29 cellular contexts compared by ENCODE assay signal in the genomic region with DNA sequence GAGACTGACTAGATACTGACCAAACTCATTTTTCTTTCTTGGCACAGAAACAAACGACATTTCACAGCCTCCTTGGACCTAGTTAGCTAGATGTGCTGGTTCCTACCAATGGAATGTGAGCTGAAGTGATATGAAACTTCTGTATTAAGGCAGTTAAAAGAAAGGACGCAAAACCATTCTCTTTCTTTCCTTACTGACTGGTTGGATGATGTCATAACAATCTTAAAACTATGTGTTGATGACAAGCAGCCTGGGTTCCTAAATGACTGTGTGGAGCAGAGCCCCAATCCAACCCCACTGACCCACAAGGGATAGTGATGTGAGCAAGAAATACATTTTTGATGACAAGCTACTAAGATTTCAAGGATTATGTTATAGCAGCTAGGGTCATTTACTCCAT.
"Had no signal": no experiment of that assay in that cellular context is flagged by ENCODE, and none has a peak within 500 bp of the region (broad histone marks: within the 10 kb centered on the region; RNA-seq: fewer than 3 reads in every experiment).

No MANE protein-coding gene starts in this region.

- H3K27ac Mint-ChIP-seq: stimulated activated effector memory CD8-positive, alpha-beta T cell treated with anti-CD3 and anti-CD28 coated beads, Interleukin-12 subunit alpha, Interleukin-12 subunit beta, amount 100 ng/mL, for 72 hours; stimulated activated memory B cell treated with anti-CD40 and anti-IgM and Interleukin-4, amounts not matched to agents 10 μg/mL and 1 μg/mL and 100 μg/mL, for 72 hours; stimulated activated naive B cell treated with anti-CD40 and anti-IgM and Interleukin-4, amounts not matched to agents 10 μg/mL and 1 μg/mL and 100 μg/mL, for 72 hours; stimulated activated naive CD8-positive, alpha-beta T cell treated with anti-CD3 and anti-CD28 coated beads, Interleukin-15, amount 100 ng/mL, for 72 hours; stimulated activated naive CD8-positive, alpha-beta T cell treated with anti-CD3 and anti-CD28 coated beads, Interleukin-15, Interleukin-2, amounts not matched to agents 100 ng/mL and 50 ng/mL, for 24 hours; type B pancreatic cell had no signal

- DNase-seq: stimulated activated CD4-positive, alpha-beta T cell treated with anti-CD3 and anti-CD28 coated beads, Interleukin-2, amount 100 ng/mL, for 48 hours; stimulated activated CD4-positive, alpha-beta T cell treated with anti-CD3 and anti-CD28 coated beads, Interleukin-4, amount 100 ng/mL, for 1 hour; stimulated activated CD4-positive, alpha-beta T cell treated with anti-CD3 and anti-CD28 coated beads, Interleukin-4, amount 100 ng/mL, for 24 hours; stimulated activated CD4-positive, alpha-beta T cell treated with anti-CD3 and anti-CD28 coated beads, Interleukin-4, amount 100 ng/mL, for 4 hours; stimulated activated CD8-positive, alpha-beta memory T cell treated with anti-CD3 and anti-CD28 coated beads, Interleukin-4, amount 100 ng/mL, for 48 hours; stimulated activated naive B cell treated with anti-CD40 and anti-IgM and Interleukin-4, amounts not matched to agents 10 μg/mL and 1 μg/mL and 100 μg/mL, for 72 hours; stimulated activated naive CD4-positive, alpha-beta T cell; stimulated activated naive CD4-positive, alpha-beta T cell treated with Interleukin-2 at 50 U/mL for 16 hours; stimulated activated naive CD8-positive, alpha-beta T cell treated with anti-CD3 and anti-CD28 coated beads, Interleukin-15, amount 100 ng/mL, for 72 hours; stimulated activated naive CD8-positive, alpha-beta T cell treated with anti-CD3 and anti-CD28 coated beads, Interleukin-15, Interleukin-2, amounts not matched to agents 100 U/mL and 50 U/mL, for 24 hours; stomach; substantia nigra; testis; thyroid gland; tibial artery; transverse colon; trophoblast cell; upper lobe of left lung; upper lobe of right lung; uterus had no signal

- H3K4me3 ChIP-seq: stomach, suprapubic skin, testis, thoracic aorta, thyroid gland, tibial artery, tibial nerve, transverse colon, upper lobe of left lung, upper lobe of right lung, uterus, vagina had no signal

- H3K36me3 ChIP-seq: uterus had no signal

- H3K4me1 ChIP-seq: stomach, suprapubic skin, testis, thyroid gland, tibial nerve, transverse colon, upper lobe of left lung, upper lobe of right lung, uterus, vagina had no signal

- H3K9me3 Mint-ChIP-seq: stimulated activated effector memory CD8-positive, alpha-beta T cell treated with anti-CD3 and anti-CD28 coated beads, Interleukin-12 subunit alpha, Interleukin-12 subunit beta, amount 100 ng/mL, for 72 hours; stimulated activated memory B cell treated with anti-CD40 and anti-IgM and Interleukin-4, amounts not matched to agents 10 μg/mL and 1 μg/mL and 100 μg/mL, for 72 hours; stimulated activated naive CD8-positive, alpha-beta T cell treated with anti-CD3 and anti-CD28 coated beads, Interleukin-15, amount 100 ng/mL, for 72 hours; stimulated activated naive CD8-positive, alpha-beta T cell treated with anti-CD3 and anti-CD28 coated beads, Interleukin-15, Interleukin-2, amounts not matched to agents 100 ng/mL and 50 ng/mL, for 24 hours; type B pancreatic cell had no signal

- H3K4me3 Mint-ChIP-seq: stimulated activated effector memory CD8-positive, alpha-beta T cell treated with anti-CD3 and anti-CD28 coated beads, Interleukin-12 subunit alpha, Interleukin-12 subunit beta, amount 100 ng/mL, for 72 hours; stimulated activated memory B cell treated with anti-CD40 and anti-IgM and Interleukin-4, amounts not matched to agents 10 μg/mL and 1 μg/mL and 100 μg/mL, for 72 hours; stimulated activated naive B cell treated with anti-CD40 and anti-IgM and Interleukin-4, amounts not matched to agents 10 μg/mL and 1 μg/mL and 100 μg/mL, for 72 hours; stimulated activated naive CD8-positive, alpha-beta T cell treated with anti-CD3 and anti-CD28 coated beads, Interleukin-15, amount 100 ng/mL, for 72 hours; stimulated activated naive CD8-positive, alpha-beta T cell treated with anti-CD3 and anti-CD28 coated beads, Interleukin-15, Interleukin-2, amounts not matched to agents 100 ng/mL and 50 ng/mL, for 24 hours; type B pancreatic cell had no signal

- ATAC-seq: stimulated activated effector memory CD8-positive, alpha-beta T cell treated with anti-CD3 and anti-CD28 coated beads, Interleukin-12 subunit alpha, Interleukin-12 subunit beta, amount 100 ng/mL, for 72 hours; stimulated activated memory B cell treated with anti-CD40 and anti-IgM and Interleukin-4, amounts not matched to agents 10 μg/mL and 1 μg/mL and 100 μg/mL, for 72 hours; stimulated activated naive B cell treated with anti-CD40 and anti-IgM and Interleukin-4, amounts not matched to agents 10 μg/mL and 1 μg/mL and 100 μg/mL, for 72 hours; stimulated activated naive CD8-positive, alpha-beta T cell treated with anti-CD3 and anti-CD28 coated beads, Interleukin-15, amount 100 ng/mL, for 72 hours; stimulated activated naive CD8-positive, alpha-beta T cell treated with anti-CD3 and anti-CD28 coated beads, Interleukin-15, Interleukin-2, amounts not matched to agents 100 U/mL and 50 U/mL, for 24 hours; upper lobe of right lung had no signal

- H3K27me3 ChIP-seq: stomach, suprapubic skin, testis, thyroid gland, tibial artery, tibial nerve, transverse colon, upper lobe of left lung, upper lobe of right lung, uterus, vagina had no signal

- H3K27me3 Mint-ChIP-seq: stimulated activated memory B cell treated with anti-CD40 and anti-IgM and Interleukin-4, amounts not matched to agents 10 μg/mL and 1 μg/mL and 100 μg/mL, for 72 hours; stimulated activated naive B cell treated with anti-CD40 and anti-IgM and Interleukin-4, amounts not matched to agents 10 μg/mL and 1 μg/mL and 100 μg/mL, for 72 hours; stimulated activated naive CD8-positive, alpha-beta T cell treated with anti-CD3 and anti-CD28 coated beads, Interleukin-15, amount 100 ng/mL, for 72 hours; stimulated activated naive CD8-positive, alpha-beta T cell treated with anti-CD3 and anti-CD28 coated beads, Interleukin-15, Interleukin-2, amounts not matched to agents 100 ng/mL and 50 ng/mL, for 24 hours; type B pancreatic cell had no signal

- H3K4me1 Mint-ChIP-seq: stimulated activated effector memory CD8-positive, alpha-beta T cell treated with anti-CD3 and anti-CD28 coated beads, Interleukin-12 subunit alpha, Interleukin-12 subunit beta, amount 100 ng/mL, for 72 hours; stimulated activated memory B cell treated with anti-CD40 and anti-IgM and Interleukin-4, amounts not matched to agents 10 μg/mL and 1 μg/mL and 100 μg/mL, for 72 hours; stimulated activated naive B cell treated with anti-CD40 and anti-IgM and Interleukin-4, amounts not matched to agents 10 μg/mL and 1 μg/mL and 100 μg/mL, for 72 hours; stimulated activated naive CD8-positive, alpha-beta T cell treated with anti-CD3 and anti-CD28 coated beads, Interleukin-15, amount 100 ng/mL, for 72 hours had no signal

- FAIRE-seq: urothelium cell line had no signal

- H3K27ac ChIP-seq: stomach, suprapubic skin, testis, thyroid gland, tibial artery, tibial nerve, transverse colon, upper lobe of left lung, upper lobe of right lung, uterus, vagina had no signal

- H3K9me3 ChIP-seq: stomach, suprapubic skin, testis, thoracic aorta, thyroid gland, tibial artery, tibial nerve, transverse colon, upper lobe of left lung, upper lobe of right lung, uterus, vagina had no signal
